Comparison of ENCODE assay signal across 2 cellular contexts in the genomic region with DNA sequence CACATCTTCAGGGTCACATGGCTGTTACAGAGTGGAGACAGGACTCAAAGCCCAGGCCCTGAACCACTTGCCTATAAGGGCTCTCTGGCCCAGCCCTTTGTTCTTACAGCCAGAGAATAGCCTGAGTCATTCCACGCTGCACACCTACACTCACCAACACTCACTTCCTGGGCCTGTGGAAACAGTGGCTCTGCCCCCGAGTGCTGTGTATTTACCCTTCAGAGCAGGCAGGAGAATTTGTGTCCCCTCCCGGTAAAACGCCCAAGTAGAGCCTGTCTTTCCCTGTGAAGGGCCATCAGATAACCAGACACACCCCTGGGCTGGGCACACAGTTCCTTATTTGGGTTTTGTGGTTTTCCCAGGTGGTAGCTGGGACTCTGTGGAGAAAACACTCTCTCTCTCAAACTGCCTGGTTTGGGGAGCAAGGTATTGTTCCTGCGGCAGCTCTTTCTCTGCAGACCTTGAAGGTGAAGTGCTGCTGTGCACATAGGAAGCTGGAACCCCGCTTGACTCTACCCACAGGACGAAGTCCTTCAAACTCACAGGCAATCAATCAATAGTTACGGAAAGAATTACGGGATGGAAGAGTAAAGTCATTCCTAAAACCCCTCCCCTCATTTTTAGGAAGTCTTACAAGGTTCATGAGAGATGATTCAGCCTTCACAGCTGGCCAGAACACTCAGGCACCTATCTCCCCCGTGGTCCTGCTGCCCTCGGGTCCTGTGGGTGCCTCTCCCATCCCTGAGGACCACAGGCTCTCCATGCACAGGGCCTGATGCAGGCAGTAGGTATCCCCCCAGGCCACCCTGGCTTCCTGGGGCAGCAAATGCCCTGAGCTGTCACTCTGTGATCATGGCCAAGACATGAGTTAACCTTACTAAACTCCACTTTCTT.
TF ChIP-seq lines count a peak whose summit lies in the region.

No MANE protein-coding gene starts in this region.

TF ChIP-seq in HEK293, 187 proteins besides CTCF, POLR2A, EP300 and RAD21 (continued from another document):
- TF ChIP-seq, protein P1, sequence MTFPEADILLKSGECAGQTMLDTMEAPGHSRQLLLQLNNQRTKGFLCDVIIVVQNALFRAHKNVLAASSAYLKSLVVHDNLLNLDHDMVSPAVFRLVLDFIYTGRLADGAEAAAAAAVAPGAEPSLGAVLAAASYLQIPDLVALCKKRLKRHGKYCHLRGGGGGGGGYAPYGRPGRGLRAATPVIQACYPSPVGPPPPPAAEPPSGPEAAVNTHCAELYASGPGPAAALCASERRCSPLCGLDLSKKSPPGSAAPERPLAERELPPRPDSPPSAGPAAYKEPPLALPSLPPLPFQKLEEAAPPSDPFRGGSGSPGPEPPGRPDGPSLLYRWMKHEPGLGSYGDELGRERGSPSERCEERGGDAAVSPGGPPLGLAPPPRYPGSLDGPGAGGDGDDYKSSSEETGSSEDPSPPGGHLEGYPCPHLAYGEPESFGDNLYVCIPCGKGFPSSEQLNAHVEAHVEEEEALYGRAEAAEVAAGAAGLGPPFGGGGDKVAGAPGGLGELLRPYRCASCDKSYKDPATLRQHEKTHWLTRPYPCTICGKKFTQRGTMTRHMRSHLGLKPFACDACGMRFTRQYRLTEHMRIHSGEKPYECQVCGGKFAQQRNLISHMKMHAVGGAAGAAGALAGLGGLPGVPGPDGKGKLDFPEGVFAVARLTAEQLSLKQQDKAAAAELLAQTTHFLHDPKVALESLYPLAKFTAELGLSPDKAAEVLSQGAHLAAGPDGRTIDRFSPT (tag by site-specific recombination; IDR thresholded peaks at IDR 0.05), result no peak
- TF ChIP-seq ZBTB8A (tag by site-specific recombination; IDR thresholded peaks at IDR 0.05) (peak; percentile 39; the same call in 1 of the 2 replicates), EGR2 (tag by site-specific recombination; IDR thresholded peaks at IDR 0.05; ENCODE audit: low read depth) (peak; percentile 54)
- TF ChIP-seq, protein P2, sequence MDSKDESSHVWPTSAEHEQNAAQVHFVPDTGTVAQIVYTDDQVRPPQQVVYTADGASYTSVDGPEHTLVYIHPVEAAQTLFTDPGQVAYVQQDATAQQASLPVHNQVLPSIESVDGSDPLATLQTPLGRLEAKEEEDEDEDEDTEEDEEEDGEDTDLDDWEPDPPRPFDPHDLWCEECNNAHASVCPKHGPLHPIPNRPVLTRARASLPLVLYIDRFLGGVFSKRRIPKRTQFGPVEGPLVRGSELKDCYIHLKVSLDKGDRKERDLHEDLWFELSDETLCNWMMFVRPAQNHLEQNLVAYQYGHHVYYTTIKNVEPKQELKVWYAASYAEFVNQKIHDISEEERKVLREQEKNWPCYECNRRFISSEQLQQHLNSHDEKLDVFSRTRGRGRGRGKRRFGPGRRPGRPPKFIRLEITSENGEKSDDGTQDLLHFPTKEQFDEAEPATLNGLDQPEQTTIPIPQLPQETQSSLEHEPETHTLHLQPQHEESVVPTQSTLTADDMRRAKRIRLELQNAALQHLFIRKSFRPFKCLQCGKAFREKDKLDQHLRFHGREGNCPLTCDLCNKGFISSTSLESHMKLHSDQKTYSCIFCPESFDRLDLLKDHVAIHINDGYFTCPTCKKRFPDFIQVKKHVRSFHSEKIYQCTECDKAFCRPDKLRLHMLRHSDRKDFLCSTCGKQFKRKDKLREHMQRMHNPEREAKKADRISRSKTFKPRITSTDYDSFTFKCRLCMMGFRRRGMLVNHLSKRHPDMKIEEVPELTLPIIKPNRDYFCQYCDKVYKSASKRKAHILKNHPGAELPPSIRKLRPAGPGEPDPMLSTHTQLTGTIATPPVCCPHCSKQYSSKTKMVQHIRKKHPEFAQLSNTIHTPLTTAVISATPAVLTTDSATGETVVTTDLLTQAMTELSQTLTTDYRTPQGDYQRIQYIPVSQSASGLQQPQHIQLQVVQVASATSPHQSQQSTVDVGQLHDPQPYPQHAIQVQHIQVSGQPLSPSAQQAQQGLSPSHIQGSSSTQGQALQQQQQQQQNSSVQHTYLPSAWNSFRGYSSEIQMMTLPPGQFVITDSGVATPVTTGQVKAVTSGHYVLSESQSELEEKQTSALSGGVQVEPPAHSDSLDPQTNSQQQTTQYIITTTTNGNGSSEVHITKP (tag by site-specific recombination; IDR thresholded peaks at IDR 0.05), result peak; percentile 79
- TF ChIP-seq, protein P3, sequence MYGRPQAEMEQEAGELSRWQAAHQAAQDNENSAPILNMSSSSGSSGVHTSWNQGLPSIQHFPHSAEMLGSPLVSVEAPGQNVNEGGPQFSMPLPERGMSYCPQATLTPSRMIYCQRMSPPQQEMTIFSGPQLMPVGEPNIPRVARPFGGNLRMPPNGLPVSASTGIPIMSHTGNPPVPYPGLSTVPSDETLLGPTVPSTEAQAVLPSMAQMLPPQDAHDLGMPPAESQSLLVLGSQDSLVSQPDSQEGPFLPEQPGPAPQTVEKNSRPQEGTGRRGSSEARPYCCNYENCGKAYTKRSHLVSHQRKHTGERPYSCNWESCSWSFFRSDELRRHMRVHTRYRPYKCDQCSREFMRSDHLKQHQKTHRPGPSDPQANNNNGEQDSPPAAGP (tag by site-specific recombination; IDR thresholded peaks at IDR 0.05), result peak; percentile 66; the same call in 1 of the 2 replicates
- TF ChIP-seq, protein P4, sequence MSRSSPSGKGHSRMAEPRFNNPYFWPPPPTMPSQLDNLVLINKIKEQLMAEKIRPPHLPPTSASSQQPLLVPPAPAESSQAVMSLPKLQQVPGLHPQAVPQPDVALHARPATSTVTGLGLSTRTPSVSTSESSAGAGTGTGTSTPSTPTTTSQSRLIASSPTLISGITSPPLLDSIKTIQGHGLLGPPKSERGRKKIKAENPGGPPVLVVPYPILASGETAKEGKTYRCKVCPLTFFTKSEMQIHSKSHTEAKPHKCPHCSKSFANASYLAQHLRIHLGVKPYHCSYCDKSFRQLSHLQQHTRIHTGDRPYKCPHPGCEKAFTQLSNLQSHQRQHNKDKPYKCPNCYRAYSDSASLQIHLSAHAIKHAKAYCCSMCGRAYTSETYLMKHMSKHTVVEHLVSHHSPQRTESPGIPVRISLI (tag by site-specific recombination; IDR thresholded peaks at IDR 0.05), result no peak

TF ChIP-seq in SK-N-SH, 30 proteins besides CTCF, POLR2A, EP300 and RAD21 (continued from another document):
- TF ChIP-seq, protein P5, sequence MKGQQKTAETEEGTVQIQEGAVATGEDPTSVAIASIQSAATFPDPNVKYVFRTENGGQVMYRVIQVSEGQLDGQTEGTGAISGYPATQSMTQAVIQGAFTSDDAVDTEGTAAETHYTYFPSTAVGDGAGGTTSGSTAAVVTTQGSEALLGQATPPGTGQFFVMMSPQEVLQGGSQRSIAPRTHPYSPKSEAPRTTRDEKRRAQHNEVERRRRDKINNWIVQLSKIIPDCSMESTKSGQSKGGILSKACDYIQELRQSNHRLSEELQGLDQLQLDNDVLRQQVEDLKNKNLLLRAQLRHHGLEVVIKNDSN (IDR thresholded peaks at IDR 0.05; ENCODE audit: borderline replicate concordance, low read depth), result no peak
- TF ChIP-seq, protein P6, sequence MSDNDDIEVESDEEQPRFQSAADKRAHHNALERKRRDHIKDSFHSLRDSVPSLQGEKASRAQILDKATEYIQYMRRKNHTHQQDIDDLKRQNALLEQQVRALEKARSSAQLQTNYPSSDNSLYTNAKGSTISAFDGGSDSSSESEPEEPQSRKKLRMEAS (IDR thresholded peaks at IDR 0.05; ENCODE audit: low read depth), result no peak
- TF ChIP-seq TAF1 (IDR thresholded peaks at IDR 0.05; ENCODE audit: borderline replicate concordance, low read depth, low read length), result no peak
- no peak for TF ChIP-seq RFX5 (IDR thresholded peaks at IDR 0.05; ENCODE audit: low read length)
- TF ChIP-seq SIN3A (IDR thresholded peaks at IDR 0.05; ENCODE audit: borderline replicate concordance, low read depth, low read length), result no peak
- TF ChIP-seq RXRA (IDR thresholded peaks at IDR 0.05; ENCODE audit: borderline replicate concordance, low read depth), result no peak
- no peak for TF ChIP-seq ELF1 (IDR thresholded peaks at IDR 0.05)
- TF ChIP-seq FOXJ3 (CRISPR knock-in tag; IDR thresholded peaks at IDR 0.05), result no peak
- no peak for TF ChIP-seq MEF2A (IDR thresholded peaks at IDR 0.05; ENCODE audit: borderline replicate concordance, low read depth)
- TF ChIP-seq, protein P7, sequence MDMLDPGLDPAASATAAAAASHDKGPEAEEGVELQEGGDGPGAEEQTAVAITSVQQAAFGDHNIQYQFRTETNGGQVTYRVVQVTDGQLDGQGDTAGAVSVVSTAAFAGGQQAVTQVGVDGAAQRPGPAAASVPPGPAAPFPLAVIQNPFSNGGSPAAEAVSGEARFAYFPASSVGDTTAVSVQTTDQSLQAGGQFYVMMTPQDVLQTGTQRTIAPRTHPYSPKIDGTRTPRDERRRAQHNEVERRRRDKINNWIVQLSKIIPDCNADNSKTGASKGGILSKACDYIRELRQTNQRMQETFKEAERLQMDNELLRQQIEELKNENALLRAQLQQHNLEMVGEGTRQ (IDR thresholded peaks at IDR 0.05; ENCODE audit: borderline replicate concordance, low read depth, low read length), result no peak
- TF ChIP-seq JUND (IDR thresholded peaks at IDR 0.05), result no peak
